10 cellular contexts compared by ENCODE assay signal in genomic region chr6:158174514-158174913, GRCh38. TPM values are rescaled to one million over a fixed set of nuclear protein-coding genes. Genes with fewer than 3 reads are reported as not detected.
DNase-seq lines count a peak whose midpoint lies in the region; ATAC-seq and TF ChIP-seq lines count a peak whose summit lies in the region.
"Had no signal": no experiment of that assay in that cellular context is flagged by ENCODE, and none has a peak within 500 bp of the region (broad histone marks: within the 10 kb centered on the region; RNA-seq: fewer than 3 reads in every experiment).

No MANE protein-coding gene starts in this region.

- H3K27ac Mint-ChIP-seq in HFFc6 = peak overlapping the region; percentile 19

- ATAC-seq in body of pancreas (peak; percentile 69), left cardiac atrium (peak; percentile 72 to 80)
- ATAC-seq: esophagus mucosa had no signal

- no peak for TF ChIP-seq POLR2A in body of pancreas (IDR thresholded peaks at IDR 0.05)

- intact Hi-C loops in body of pancreas (cut with DNase I) (no loop called here), left cardiac atrium (cut with DNase I) (no loop called here)

- POLR2A ChIA-PET in HEK293T (lab: Yijun Ruan, JAX) = no interaction called here

- TF ChIP-seq CTCF in HFFc6 (IDR thresholded peaks at IDR 0.05) = no peak
- no peak for TF ChIP-seq CTCF in body of pancreas (IDR thresholded peaks at IDR 0.05)

- H3K27ac ChIP-seq in body of pancreas = peak overlapping the region in 3 of 4 donors; percentile 27 to 34 (median 33)

- WGBS in body of pancreas, 2 donors = 58 to 72% methylated on average over 2 of the region's 2 CpGs

- no peak overlapping the region for H3K4me3 Mint-ChIP-seq in HFFc6

- no peak overlapping the region for H3K4me3 ChIP-seq in body of pancreas

- H3K27me3 ChIP-seq in body of pancreas = no peaks in the 10 kb centered on the region

- H3K36me3 Mint-ChIP-seq in HFFc6 (ENCODE audit: low read depth) = peaks cover 49% of the 10 kb centered on the region

- no peaks in the 10 kb centered on the region for H3K27me3 Mint-ChIP-seq in HFFc6 (ENCODE audit: insufficient read depth)

- no peaks in the 10 kb centered on the region for H3K9me3 ChIP-seq in body of pancreas

- no peaks in the 10 kb centered on the region; the same call in 1 of the 2 replicates for H3K9me3 Mint-ChIP-seq in HFFc6

- H3K36me3 ChIP-seq in body of pancreas (replicated peaks in 1 of 2; ENCODE audit: insufficient read depth in 1 of 2, low read depth in 2 of 2) = no peaks in the 10 kb centered on the region

- CTCF ChIA-PET in HEK293T (lab: Yijun Ruan, JAX) = no interaction called here

- DNase-seq in HFFc6 (peak; percentile 89), body of pancreas (peak; percentile 24 to 60 (median 52)), left cardiac atrium (no peak), stromal cell of bone marrow (ENCODE audit: low read depth) (peak; percentile 92), NCI-H2081 treated with DMSO at 0.1 percent for 48 hours (lab: John Stamatoyannopoulos, UW) (no peak), activated gamma-delta T cell treated with Interleukin-2 at 50 U/mL for 16 hours (no peak), HEK293T (ENCODE audit: extremely low spot score) (no peak)
- DNase-seq: anterior cingulate cortex, DMS53 had no signal

- H3K4me1 ChIP-seq in body of pancreas = peaks cover 21% of the 10 kb centered on the region

- peaks cover 53% of the 10 kb centered on the region for H3K4me1 Mint-ChIP-seq in HFFc6 (ENCODE audit: low read depth)

TF ChIP-seq in HEK293T, 16 proteins besides CTCF, POLR2A, EP300 and RAD21:
- TF ChIP-seq FOXM1 (IDR thresholded peaks at IDR 0.05; ENCODE audit: borderline replicate concordance) (no peak), SP1 (IDR thresholded peaks at IDR 0.05) (no peak), ZNF384 (IDR thresholded peaks at IDR 0.05) (no peak), FOXA1 (IDR thresholded peaks at IDR 0.05) (no peak), BHLHE40 (IDR thresholded peaks at IDR 0.05; ENCODE audit: borderline replicate concordance) (no peak), L3MBTL2 (conservative IDR thresholded peaks at IDR 0.05) (no peak), SUZ12 (IDR thresholded peaks at IDR 0.05) (no peak), FOXK2 (IDR thresholded peaks at IDR 0.05) (no peak), HDGF (IDR thresholded peaks at IDR 0.05; ENCODE audit: borderline replicate concordance) (no peak), TARDBP (IDR thresholded peaks at IDR 0.05) (no peak), CTBP1 (IDR thresholded peaks at IDR 0.05; ENCODE audit: borderline replicate concordance) (no peak)

RNA-seq across cellular contexts. Expression of gene GTF2H5, which starts 6.4 kb away (rescaled TPM):
- 10 to 100 TPM; 34.9 to 46.3 (median 42.1) TPM for total RNA-seq in HFFc6 (2021; fragmentation: NEBNext Ultra II Directional; extraction: Animal tissue kit (Norgen Biotek cat#: 25700))
- total RNA-seq in body of pancreas = 1 to 10 TPM; 1.6 to 3.0 TPM
- total RNA-seq in left cardiac atrium = 10 to 100 TPM; 23.2 to 23.3 TPM

RNA-seq across cellular contexts. Expression of gene SERAC1, which starts 6.5 kb away (rescaled TPM):
- 1 to 10 TPM; 5.2 to 7.0 (median 6.1) TPM for total RNA-seq in HFFc6 (2021; fragmentation: NEBNext Ultra II Directional; extraction: Animal tissue kit (Norgen Biotek cat#: 25700))
- total RNA-seq in body of pancreas (10 to 100 TPM; 10.5 to 14.8 TPM), left cardiac atrium (1 to 10 TPM; 4.2 to 6.0 TPM)

Comparison
In these comparisons a context has a peak if more than half of its experiments do, and no peak if none do; other contexts are left out.
1. DNase-seq: peak in HFFc6 (single experiment), body of pancreas (4 of 4) and stromal cell of bone marrow (single experiment); none in left cardiac atrium (single experiment), NCI-H2081 treated with DMSO at 0.1 percent for 48 hours (single experiment), activated gamma-delta T cell treated with Interleukin-2 at 50 U/mL for 16 hours (single experiment) and HEK293T (single experiment).
2. RNA of gene GTF2H5, which starts 6.4 kb away (total RNA-seq): 34.9 to 46.3 TPM in HFFc6 and 23.2 to 23.3 TPM in left cardiac atrium; 1.6 to 3.0 TPM in body of pancreas; every median in the first group is over 4 times any median in the second.